Comparison of ENCODE assay signal across 21 cellular contexts in the genomic region with DNA sequence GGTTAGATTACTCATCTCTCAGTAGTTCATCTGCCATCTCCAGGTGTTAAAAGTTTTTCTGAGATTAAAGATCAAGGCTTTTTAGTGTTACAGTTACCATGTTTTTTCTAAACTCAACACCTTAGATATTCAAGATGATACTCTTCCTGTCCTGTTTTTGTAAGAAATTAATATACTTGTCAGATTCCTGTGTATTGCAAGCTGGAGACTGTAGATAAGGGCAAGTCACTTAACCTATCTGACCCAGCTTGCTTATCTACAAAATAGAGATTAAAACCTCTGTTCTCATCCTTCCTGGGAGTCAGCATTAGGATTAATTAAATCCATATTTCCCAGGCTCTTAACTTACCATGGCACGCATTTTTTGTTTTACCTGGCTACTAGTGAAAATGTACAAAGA.
"Had no signal": no experiment of that assay in that cellular context is flagged by ENCODE, and none has a peak within 500 bp of the region (broad histone marks: within the 10 kb centered on the region; RNA-seq: fewer than 3 reads in every experiment).

No MANE protein-coding gene starts in this region.

- H3K9me3 Mint-ChIP-seq: activated CD4-positive, alpha-beta memory T cell treated with anti-CD3 and anti-CD28 coated beads, Interleukin-2, amount 10 ng/mL, durations not matched to agents 7 days and 5 days; activated naive CD4-positive, alpha-beta T cell treated with anti-CD3 and anti-CD28 coated beads for 36 hours; activated naive CD8-positive, alpha-beta T cell treated with anti-CD3 and anti-CD28 coated beads, Interleukin-2, amount 10 ng/mL, durations not matched to agents 7 days and 5 days; activated T-cell treated with anti-CD3 and anti-CD28 coated beads, Interleukin-2, amount 50 U/mL, for 72 hours; brain; effector memory CD8-positive, alpha-beta T cell; naive thymus-derived CD4-positive, alpha-beta T cell; T-helper 2 cell treated with Interferon-gamma antibody and Interleukin-4, amounts not matched to agents 5 μg/mL and 100 μg/mL, for 36 hours had no signal

- ATAC-seq: activated CD4-positive, CD25-positive, alpha-beta regulatory T cell treated with anti-CD3 and anti-CD28 coated beads, Interleukin-2, amount 50 U/mL, for 24 hours; activated T-cell treated with anti-CD3 and anti-CD28 coated beads, Interleukin-2, amount 50 U/mL, for 72 hours; effector memory CD8-positive, alpha-beta T cell; esophagus mucosa; heart right ventricle; naive thymus-derived CD4-positive, alpha-beta T cell; right cardiac atrium had no signal

- H3K4me1 Mint-ChIP-seq: activated CD4-positive, alpha-beta memory T cell treated with anti-CD3 and anti-CD28 coated beads, Interleukin-2, amount 10 ng/mL, durations not matched to agents 7 days and 5 days; activated naive CD8-positive, alpha-beta T cell treated with anti-CD3 and anti-CD28 coated beads, Interleukin-2, amount 10 ng/mL, durations not matched to agents 7 days and 5 days had no signal

- H3K4me3 Mint-ChIP-seq: activated CD4-positive, alpha-beta memory T cell treated with anti-CD3 and anti-CD28 coated beads, Interleukin-2, amount 10 ng/mL, durations not matched to agents 7 days and 5 days; activated naive CD4-positive, alpha-beta T cell treated with anti-CD3 and anti-CD28 coated beads for 36 hours; activated naive CD8-positive, alpha-beta T cell treated with anti-CD3 and anti-CD28 coated beads, Interleukin-2, amount 10 ng/mL, durations not matched to agents 7 days and 5 days; activated T-cell treated with anti-CD3 and anti-CD28 coated beads, Interleukin-2, amount 50 U/mL, for 72 hours; brain; effector memory CD8-positive, alpha-beta T cell; naive thymus-derived CD4-positive, alpha-beta T cell; T-helper 2 cell treated with Interferon-gamma antibody and Interleukin-4, amounts not matched to agents 5 μg/mL and 100 μg/mL, for 36 hours had no signal

- H3K27ac Mint-ChIP-seq: activated CD4-positive, alpha-beta memory T cell treated with anti-CD3 and anti-CD28 coated beads, Interleukin-2, amount 10 ng/mL, durations not matched to agents 7 days and 5 days; activated naive CD4-positive, alpha-beta T cell treated with anti-CD3 and anti-CD28 coated beads for 36 hours; activated naive CD8-positive, alpha-beta T cell treated with anti-CD3 and anti-CD28 coated beads, Interleukin-2, amount 10 ng/mL, durations not matched to agents 7 days and 5 days; activated T-cell treated with anti-CD3 and anti-CD28 coated beads, Interleukin-2, amount 50 U/mL, for 72 hours; brain; effector memory CD8-positive, alpha-beta T cell had no signal

- H3K27me3 Mint-ChIP-seq: activated CD4-positive, alpha-beta memory T cell treated with anti-CD3 and anti-CD28 coated beads, Interleukin-2, amount 10 ng/mL, durations not matched to agents 7 days and 5 days; activated naive CD8-positive, alpha-beta T cell treated with anti-CD3 and anti-CD28 coated beads, Interleukin-2, amount 10 ng/mL, durations not matched to agents 7 days and 5 days; brain; effector memory CD8-positive, alpha-beta T cell; naive thymus-derived CD4-positive, alpha-beta T cell had no signal

- DNase-seq: activated CD4-positive, alpha-beta memory T cell treated with anti-CD3 and anti-CD28 coated beads, Interleukin-2, amount 10 ng/mL, durations not matched to agents 7 days and 5 days; activated CD4-positive, alpha-beta T cell treated with anti-CD3 and anti-CD28 coated beads for 48 hours; activated effector memory CD4-positive, alpha-beta T cell treated with Interleukin-2 at 50 U/mL for 16 hours; activated naive CD4-positive, alpha-beta T cell treated with anti-CD3 and anti-CD28 coated beads for 36 hours; activated naive CD8-positive, alpha-beta T cell treated with anti-CD3 and anti-CD28 coated beads, Interleukin-2, amount 10 ng/mL, durations not matched to agents 7 days and 5 days; activated T-cell treated with anti-CD3 and anti-CD28 coated beads, Interleukin-2, amount 50 U/mL, for 72 hours; cortex of kidney; effector memory CD8-positive, alpha-beta T cell; foreskin fibroblast; heart right ventricle; midbrain; naive thymus-derived CD4-positive, alpha-beta T cell; right cardiac atrium; stimulated activated CD4-positive, alpha-beta T cell treated with anti-CD3 and anti-CD28 coated beads, Interleukin-15, amount 100 ng/mL, for 24 hours; stimulated activated naive CD4-positive, alpha-beta T cell treated with Interleukin-2 at 50 U/mL for 16 hours; T-helper 1 cell; WERI-Rb-1 had no signal
